In the genomic region with DNA sequence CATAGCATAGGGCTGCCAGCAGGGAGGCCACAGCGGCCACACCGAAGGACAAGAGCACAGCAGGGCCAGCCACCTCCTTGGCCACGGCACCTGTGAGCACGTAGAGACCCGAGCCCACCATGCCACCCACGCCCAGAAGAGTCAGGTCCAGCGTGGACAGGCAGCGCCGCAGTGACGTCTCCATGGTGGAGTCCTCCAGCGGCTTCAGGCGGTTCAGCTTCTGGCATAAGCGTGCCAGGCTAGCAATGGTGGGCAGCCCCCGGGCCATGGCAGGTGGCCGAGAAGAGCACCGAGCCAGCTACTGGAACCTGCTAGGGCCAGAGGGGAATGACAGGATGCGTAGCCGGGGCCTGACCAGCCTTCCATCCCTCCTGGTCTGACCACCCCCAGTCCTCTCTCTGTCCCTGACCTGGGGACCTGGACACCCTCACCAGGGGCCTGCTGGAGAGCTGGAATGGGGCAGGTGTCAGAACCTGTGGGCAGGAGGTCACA, we compare ENCODE assay signal across 22 cellular contexts. TPM values are rescaled to one million over a fixed set of nuclear protein-coding genes. Genes with fewer than 3 reads are reported as not detected.
A peak's percentile ranks its signal among the peaks of the same experiment; 100 is the strongest.
DNase-seq lines count a peak whose midpoint lies in the region; ATAC-seq, FAIRE-seq and TF ChIP-seq lines count a peak whose summit lies in the region.
"Had no signal": no experiment of that assay in that cellular context is flagged by ENCODE, and none has a peak within 500 bp of the region (broad histone marks: within the 10 kb centered on the region; RNA-seq: fewer than 3 reads in every experiment).

No MANE protein-coding gene starts in this region.

- no peak overlapping the region for H3K9ac ChIP-seq in iPS-15b (ENCODE audit: low read depth, low read length)
- H3K9ac ChIP-seq: parathyroid adenoma had no signal

- H3K9me3 ChIP-seq in Caco-2: no peaks in the 10 kb centered on the region
- no peaks in the 10 kb centered on the region for H3K9me3 ChIP-seq in iPS-15b (ENCODE audit: control insufficient read depth, insufficient read depth, low read length)
- no peaks in the 10 kb centered on the region for H3K9me3 ChIP-seq in spleen
- no peaks in the 10 kb centered on the region for H3K9me3 ChIP-seq in OCI-LY7 (ENCODE audit: low read length)

- H3K4me1 Mint-ChIP-seq in Caco-2 (ENCODE audit: low read depth, unreplicated experiment): no peaks in the 10 kb centered on the region

- BruUV-seq in Caco-2 (replicated peaks; lab: Mats Ljungman, UMichigan) (no TSS peak), OCI-LY7 (replicated peaks; lab: Mats Ljungman, UMichigan) (no TSS peak)

- no peak for FAIRE-seq in frontal cortex (lab: Jason Lieb, UNC)
- FAIRE-seq: D721Med, GM18507, GM19239, kidney had no signal

- no peaks in the 10 kb centered on the region for H3K79me2 ChIP-seq in OCI-LY7 (ENCODE audit: insufficient read depth, low read depth, low read length)
- H3K79me2 ChIP-seq: parathyroid adenoma had no signal

- H3K27ac Mint-ChIP-seq in Caco-2 (ENCODE audit: unreplicated experiment): no peak overlapping the region

- intact Hi-C loops in Caco-2 (cut with micrococcal nuclease; ENCODE audit: unreplicated experiment) (no loop called here), spleen (cut with DNase I; ENCODE audit: low total_unique reads) (no loop called here), OCI-LY7 (cut with micrococcal nuclease; ENCODE audit: unreplicated experiment) (no loop called here)

- DNase-seq in Caco-2 (no peak), spleen (peak; percentile 56), cerebellar cortex (ENCODE audit: low spot score) (no peak), OCI-LY7 (ENCODE audit: low spot score) (no peak), frontal cortex (ENCODE audit: low spot score in 2 of 2) (no peak)
- DNase-seq: activated naive CD4-positive, alpha-beta T cell; brain microvascular endothelial cell; kidney; NCI-H2029 treated with DMSO at 0.1 percent for 48 hours; WERI-Rb-1 had no signal

- H2AFZ ChIP-seq in OCI-LY7 (ENCODE audit: low read length): no peak overlapping the region

- H3K4me3 Mint-ChIP-seq in Caco-2 (ENCODE audit: unreplicated experiment): peak overlapping the region; percentile 62

- no peak for TF ChIP-seq CTCF in Caco-2 (IDR thresholded peaks at IDR 0.05; ENCODE audit: insufficient read depth in 1 of 2, low read depth in 1 of 2, low read length in 1 of 2, severe bottlenecking in 1 of 2, unreplicated experiment in 1 of 2)
- TF ChIP-seq CTCF in spleen (IDR thresholded peaks at IDR 0.05 in 8 of 11, conservative IDR thresholded peaks at IDR 0.05 in 3 of 11): no peak
- no peak for TF ChIP-seq CTCF in OCI-LY7 (conservative IDR thresholded peaks at IDR 0.05; ENCODE audit: low read length)

- H3K27ac ChIP-seq in angular gyrus (ENCODE audit: low read depth, low read length) (peak overlapping the region; percentile 52), spleen (no peak overlapping the region), OCI-LY7 (ENCODE audit: low read depth, low read length, poor library complexity, severe bottlenecking) (no peak overlapping the region)
- H3K27ac ChIP-seq: brain microvascular endothelial cell, parathyroid adenoma, WERI-Rb-1 had no signal

- H3K9me2 ChIP-seq in OCI-LY7 (ENCODE audit: insufficient read depth, low read length): no peaks in the 10 kb centered on the region

- CTCF ChIA-PET in Caco-2 (lab: Charles Lee): no interaction called here
- CTCF ChIA-PET in OCI-LY7 (lab: Charles Lee; ENCODE audit: unreplicated experiment): no interaction called here

- H3K4me2 ChIP-seq in OCI-LY7 (ENCODE audit: low read length): no peak overlapping the region

- no peaks in the 10 kb centered on the region for H3K9me3 Mint-ChIP-seq in Caco-2 (ENCODE audit: unreplicated experiment)

- no peak for TF ChIP-seq POLR2A in spleen (IDR thresholded peaks at IDR 0.05)

- no peaks in the 10 kb centered on the region for H3K27me3 Mint-ChIP-seq in Caco-2 (ENCODE audit: insufficient read depth, unreplicated experiment)

- WGBS in spleen, 5 donors: 85 to 100% (median 92%) methylated on average over 4 to 18 of the region's 18 CpGs

- H3K4me1 ChIP-seq in Caco-2: peaks cover 24% of the 10 kb centered on the region
- no peaks in the 10 kb centered on the region for H3K4me1 ChIP-seq in iPS-15b (ENCODE audit: control insufficient read depth, insufficient read depth, low read length)
- H3K4me1 ChIP-seq in spleen: peaks cover 4 to 20% (median 10%) of the 10 kb centered on the region in 6 donors
- H3K4me1 ChIP-seq in OCI-LY7 (ENCODE audit: insufficient read depth, low read length, poor library complexity, severe bottlenecking): no peaks in the 10 kb centered on the region
- H3K4me1 ChIP-seq: parathyroid adenoma had no signal

- peaks cover 6% of the 10 kb centered on the region for H3K36me3 Mint-ChIP-seq in Caco-2 (ENCODE audit: insufficient read depth, unreplicated experiment)

- H3K36me3 ChIP-seq in Caco-2 (ENCODE audit: control insufficient read depth, insufficient read depth, low read length) (no peaks in the 10 kb centered on the region), iPS-15b (ENCODE audit: control insufficient read depth, insufficient read depth, low read length) (no peaks in the 10 kb centered on the region), spleen (no peaks in the 10 kb centered on the region), OCI-LY7 (ENCODE audit: insufficient read depth, low read length) (no peaks in the 10 kb centered on the region)
- H3K36me3 ChIP-seq: brain microvascular endothelial cell, WERI-Rb-1 had no signal

- H3K27me3 ChIP-seq in Caco-2 (replicated peaks; ENCODE audit: control insufficient read depth, insufficient read depth, low read length) (no peaks in the 10 kb centered on the region), iPS-15b (ENCODE audit: control insufficient read depth, insufficient read depth, low read length) (peaks cover 23% of the 10 kb centered on the region), spleen (replicated peaks in 1 of 7) (peaks cover 0 to 49% (median 15%) of the 10 kb centered on the region in 7 donors)

- POLR2A ChIA-PET in Caco-2 (lab: Charles Lee): no interaction called here
- POLR2A ChIA-PET in OCI-LY7 (lab: Charles Lee): no interaction called here

- no peak for ATAC-seq in HG03378 (IDR thresholded peaks at IDR 0.05; ENCODE audit: unreplicated experiment)

- peak overlapping the region; percentile 35; the same call in 1 of the 2 replicates for H3K4me3 ChIP-seq in Caco-2 (ENCODE audit: low read depth, low read length)
- H3K4me3 ChIP-seq in iPS-15b (ENCODE audit: low read depth, low read length): peak overlapping the region; percentile 54
- H3K4me3 ChIP-seq in spleen: peak overlapping the region in 3 of 8 donors; percentile 25 to 62 (median 27)
- H3K4me3 ChIP-seq in OCI-LY7 (ENCODE audit: low read depth, low read length, poor library complexity, severe bottlenecking): no peak overlapping the region

- H4K20me1 ChIP-seq in OCI-LY7 (ENCODE audit: insufficient read depth, low read length): no peaks in the 10 kb centered on the region

RNA-seq across cellular contexts. Expression of gene SLC7A4, which starts 0.8 kb away (rescaled TPM):
- 1.9 and 2.1 TPM in 2 replicates for total RNA-seq in Caco-2 (2022)
- under 1 TPM in 4 of 7 donors, not detected in 3; 0.13 to 0.95 (median 0.30) TPM for total RNA-seq in spleen
- under 1 TPM; 0.11 to 0.42 (median 0.29) TPM for polyA plus RNA-seq in spleen
- not detected in 2 replicates for total RNA-seq in OCI-LY7 (2014; rRNA removed; shearing (Covaris generic))
- total RNA-seq in OCI-LY7 (2022): not detected in 2 replicates
- total RNA-seq in frontal cortex: 2.0 TPM
- total RNA-seq: HT1080, mononuclear cell, RPMI7951 had no signal

RNA-seq across cellular contexts. Expression of gene LRRC74B, which starts 14.2 kb away (rescaled TPM):
- total RNA-seq in Caco-2 (2022) (not detected in 2 replicates), spleen (not detected), OCI-LY7 (2022) (not detected in 2 replicates), frontal cortex (under 0.01 TPM)
- polyA plus RNA-seq in spleen: under 1 TPM in 1 of 3 donors, not detected in 2; 0.03 TPM
- total RNA-seq in OCI-LY7 (2014; rRNA removed; shearing (Covaris generic)): not detected in 2 replicates
- total RNA-seq: activated CD8-positive, alpha-beta memory T cell treated with anti-CD3 and anti-CD28 coated beads for 36 hours; HT1080; kidney; mononuclear cell; subcutaneous adipose tissue had no signal

RNA-seq across cellular contexts. Expression of gene P2RX6, which starts 16.6 kb away (rescaled TPM):
- total RNA-seq in Caco-2 (2022): 0.11 TPM in 1 of 2 replicates, not detected in the other
- total RNA-seq in spleen: 10 to 100 TPM in 2 of 7 donors, 1 to 10 TPM in 5; 3.2 to 14.4 (median 4.5) TPM
- polyA plus RNA-seq in spleen: 1 to 10 TPM in 2 of 3 donors, under 1 TPM in 1; 0.86 to 5.6 (median 2.7) TPM
- total RNA-seq in OCI-LY7 (2014; rRNA removed; shearing (Covaris generic)): 0.06 TPM in 1 of 2 replicates, not detected in the other
- 0.30 and 0.32 TPM in 2 replicates for total RNA-seq in OCI-LY7 (2022)
- 0.41 TPM for total RNA-seq in frontal cortex

RNA-seq across cellular contexts. Expression of gene THAP7, which starts 29.7 kb away (rescaled TPM):
- total RNA-seq in Caco-2 (2022) (29.1 and 30.6 TPM in 2 replicates), spleen (10 to 100 TPM; 16.7 to 38.7 (median 26.5) TPM), OCI-LY7 (2022) (35.8 and 36.3 TPM in 2 replicates), frontal cortex (22.0 TPM)
- polyA plus RNA-seq in spleen: 10 to 100 TPM; 31.8 to 53.3 (median 47.5) TPM
- 60.4 and 73.0 TPM in 2 replicates for total RNA-seq in OCI-LY7 (2014; rRNA removed; shearing (Covaris generic))

RNA-seq across cellular contexts. Expression of gene LZTR1, which starts 49.5 kb away (rescaled TPM):
- 37.2 and 41.3 TPM in 2 replicates for total RNA-seq in Caco-2 (2022)
- 10 to 100 TPM; 52.5 to 76.2 (median 62.6) TPM for total RNA-seq in spleen
- 10 to 100 TPM; 21.9 to 44.5 (median 32.6) TPM for polyA plus RNA-seq in spleen
- 46.8 and 48.3 TPM in 2 replicates for total RNA-seq in OCI-LY7 (2014; rRNA removed; shearing (Covaris generic))
- total RNA-seq in OCI-LY7 (2022): 54.9 and 61.8 TPM in 2 replicates
- 37.5 TPM for total RNA-seq in frontal cortex
